In the genomic region with DNA sequence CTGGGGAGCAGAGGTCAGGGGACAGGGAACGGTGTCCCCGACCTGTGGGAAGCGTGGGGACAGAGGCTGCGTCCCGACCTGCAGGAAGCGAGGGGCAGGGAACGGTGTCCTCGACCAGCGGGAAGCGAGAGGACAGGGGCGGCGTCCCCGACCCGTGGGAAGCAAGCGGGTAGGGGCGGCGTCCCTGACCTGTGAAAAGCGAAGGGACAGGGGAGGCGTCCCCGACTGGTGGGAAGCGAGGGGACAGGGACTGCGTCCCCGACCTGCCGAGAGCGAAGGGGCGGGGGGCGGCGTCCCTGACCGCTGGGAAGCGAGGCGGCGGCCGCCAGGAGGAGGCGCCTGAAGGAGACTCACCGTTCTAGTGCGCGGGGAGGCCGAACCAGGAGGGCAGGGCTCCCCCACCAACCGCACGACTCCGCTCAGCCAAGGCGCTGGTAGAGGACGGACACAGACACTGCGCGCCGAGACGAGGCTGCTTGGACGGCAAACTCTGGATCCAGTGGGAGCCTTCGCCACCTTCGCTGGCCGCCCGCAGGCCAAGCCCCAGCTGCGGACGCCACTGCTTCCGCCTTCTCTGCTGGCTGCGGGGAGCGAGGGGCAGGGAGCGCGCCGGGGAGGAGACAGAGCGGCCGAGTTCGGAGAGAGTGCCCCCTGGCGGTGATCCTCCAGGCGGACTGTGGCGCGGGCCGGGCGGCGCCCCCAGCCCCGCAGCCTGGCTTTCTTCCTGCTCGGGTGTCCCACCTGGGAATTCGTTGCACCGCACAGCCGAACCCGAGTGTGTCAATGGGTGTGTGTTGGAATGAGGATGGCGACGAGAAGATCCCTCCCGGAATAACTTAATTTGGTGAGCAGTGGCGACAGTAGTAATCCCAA, we compare ENCODE assay signal across 8 cellular contexts. TPM values are rescaled to one million over a fixed set of nuclear protein-coding genes. Genes with fewer than 3 reads are reported as not detected.
DNase-seq lines count a peak whose midpoint lies in the region; ATAC-seq, FAIRE-seq and TF ChIP-seq lines count a peak whose summit lies in the region.

A gene with protein sequence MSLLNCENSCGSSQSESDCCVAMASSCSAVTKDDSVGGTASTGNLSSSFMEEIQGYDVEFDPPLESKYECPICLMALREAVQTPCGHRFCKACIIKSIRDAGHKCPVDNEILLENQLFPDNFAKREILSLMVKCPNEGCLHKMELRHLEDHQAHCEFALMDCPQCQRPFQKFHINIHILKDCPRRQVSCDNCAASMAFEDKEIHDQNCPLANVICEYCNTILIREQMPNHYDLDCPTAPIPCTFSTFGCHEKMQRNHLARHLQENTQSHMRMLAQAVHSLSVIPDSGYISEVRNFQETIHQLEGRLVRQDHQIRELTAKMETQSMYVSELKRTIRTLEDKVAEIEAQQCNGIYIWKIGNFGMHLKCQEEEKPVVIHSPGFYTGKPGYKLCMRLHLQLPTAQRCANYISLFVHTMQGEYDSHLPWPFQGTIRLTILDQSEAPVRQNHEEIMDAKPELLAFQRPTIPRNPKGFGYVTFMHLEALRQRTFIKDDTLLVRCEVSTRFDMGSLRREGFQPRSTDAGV (minus strand): TSS at position 579 of the 873 bp plus-strand sequence. CDS start 8,757 bp downstream, outside the sequence.

- H3K4me3 Mint-ChIP-seq in astrocyte (ENCODE audit: unreplicated experiment) = peak within 1 kb of the TSS; percentile 99

- peak; percentile 74 for DNase-seq in NCI-H1436 (lab: John Stamatoyannopoulos, UW)
- DNase-seq in T-helper 22 cell (ENCODE audit: low read depth) = peak; percentile 72
- peak; percentile 69 for DNase-seq in astrocyte (ENCODE audit: low read depth)
- peak; percentile 83 to 86 for DNase-seq in hippocampal formation (lab: John Stamatoyannopoulos, UW)
- DNase-seq in retinal pigment epithelial cell (ENCODE audit: low read depth) = peak; percentile 33
- DNase-seq in GF-D8 (lab: John Stamatoyannopoulos, UW) = no peak

- H4K20me1 ChIP-seq in astrocyte (ENCODE audit: insufficient read depth, low read length) = peaks cover 23% of the 10 kb centered on the region

- TF ChIP-seq CTCF in astrocyte (IDR thresholded peaks at IDR 0.05; ENCODE audit: insufficient read depth, low read depth, low read length) = peak; percentile 56
- peak; percentile 76 for TF ChIP-seq CTCF in retinal pigment epithelial cell (conservative IDR thresholded peaks at IDR 0.05; ENCODE audit: low read depth, low read length)

- H3K27ac ChIP-seq in astrocyte (ENCODE audit: low read depth, low read length) = peak within 1 kb of the TSS; percentile 97

- H3K4me3 ChIP-seq in astrocyte (ENCODE audit: insufficient read depth, low read depth, low read length) = peak within 1 kb of the TSS; percentile 96
- H3K4me3 ChIP-seq in retinal pigment epithelial cell (ENCODE audit: low read length) = peak within 1 kb of the TSS; percentile 95

- H2AFZ ChIP-seq in astrocyte (ENCODE audit: low read depth, low read length) = peak within 1 kb of the TSS; percentile 99

- peaks cover 11% of the 10 kb centered on the region for H3K4me1 ChIP-seq in astrocyte (ENCODE audit: insufficient read depth, low read length)

- H3K4me1 Mint-ChIP-seq in astrocyte (ENCODE audit: low read depth, unreplicated experiment) = peaks cover 22% of the 10 kb centered on the region

- peaks cover 15% of the 10 kb centered on the region for H3K9me3 Mint-ChIP-seq in astrocyte (ENCODE audit: unreplicated experiment)

- H3K79me2 ChIP-seq in astrocyte (ENCODE audit: insufficient read depth, low read length) = peaks cover 44% of the 10 kb centered on the region

- peak within 1 kb of the TSS; percentile 94 for H3K27ac Mint-ChIP-seq in astrocyte (ENCODE audit: unreplicated experiment)

- H3K36me3 Mint-ChIP-seq in astrocyte (ENCODE audit: low read depth, unreplicated experiment) = peaks cover 6% of the 10 kb centered on the region

- H3K27me3 Mint-ChIP-seq in astrocyte (ENCODE audit: low read depth, unreplicated experiment) = peaks cover 2% of the 10 kb centered on the region

- peaks cover 5% of the 10 kb centered on the region for H3K9me3 ChIP-seq in astrocyte (ENCODE audit: insufficient read depth, low read depth, low read length)

- ATAC-seq in GM18502 (IDR thresholded peaks at IDR 0.05; ENCODE audit: poor library complexity, unreplicated experiment) (peak; percentile 95), HG02852 (IDR thresholded peaks at IDR 0.05; ENCODE audit: unreplicated experiment) (peak; percentile 97)

- FAIRE-seq in astrocyte (lab: Jason Lieb, UNC) = no peak

- peak within 1 kb of the TSS; percentile 91 for H3K4me2 ChIP-seq in astrocyte (ENCODE audit: low read length)

- H3K36me3 ChIP-seq in astrocyte (ENCODE audit: insufficient read depth, low read length) = no peaks in the 10 kb centered on the region

- peak within 1 kb of the TSS; percentile 97 for H3K9ac ChIP-seq in astrocyte (ENCODE audit: low read length)

- no peaks in the 10 kb centered on the region for H3K27me3 ChIP-seq in astrocyte (ENCODE audit: insufficient read depth, low read length)

RNA-seq across cellular contexts. Expression of the gene that starts here (rescaled TPM):
- total RNA-seq in astrocyte = 17.8 and 19.4 TPM in 2 replicates
